In genomic region chr10:62853710-62854109, GRCh38 we compare ENCODE assay signal across 11 cellular contexts. TPM values are rescaled to one million over a fixed set of nuclear protein-coding genes. Genes with fewer than 3 reads are reported as not detected.
A peak's percentile ranks its signal among the peaks of the same experiment; 100 is the strongest.
DNase-seq lines count a peak whose midpoint lies in the region; ATAC-seq and TF ChIP-seq lines count a peak whose summit lies in the region.
"Had no signal": no experiment of that assay in that cellular context is flagged by ENCODE, and none has a peak within 500 bp of the region (broad histone marks: within the 10 kb centered on the region; RNA-seq: fewer than 3 reads in every experiment).

No MANE protein-coding gene starts in this region.

- peak in 2 of 5 donors; percentile 1 to 5 for DNase-seq in CD8-positive, alpha-beta memory T cell
- DNase-seq in SKM-1 treated with dmso at 0.1 percent for 144 hours (lab: John Stamatoyannopoulos, UW; ENCODE audit: unreplicated experiment) (peak; percentile 67), naive B cell (no peak), Right ventricle myocardium superior (no peak), ascending aorta (ENCODE audit: low spot score in 2 of 2) (no peak), Caco-2 (no peak)
- DNase-seq: DMS79, foreskin fibroblast, NCI-H2171 treated with DMSO at 0.1 percent for 48 hours had no signal

- H3K27me3 ChIP-seq in CD8-positive, alpha-beta memory T cell (ENCODE audit: insufficient read depth, low read length, poor library complexity, severe bottlenecking) = no peaks in the 10 kb centered on the region
- H3K27me3 ChIP-seq in ascending aorta = no peaks in the 10 kb centered on the region
- no peaks in the 10 kb centered on the region for H3K27me3 ChIP-seq in Caco-2 (replicated peaks; ENCODE audit: control insufficient read depth, insufficient read depth, low read length)

- POLR2A ChIA-PET in CD8-positive, alpha-beta memory T cell (lab: Charles Lee) = no interaction called here
- POLR2A ChIA-PET in Caco-2 (lab: Charles Lee) = interaction anchor here (0.6 kb wide), 1 partner anchor 119 kb away, joined by 3 read pairs; no protein-coding TSS in a partner anchor

- H3K27ac ChIP-seq in CD8-positive, alpha-beta memory T cell (ENCODE audit: low read depth, low read length) = no peak overlapping the region
- H3K27ac ChIP-seq in ascending aorta = no peak overlapping the region

- TF ChIP-seq CTCF in ascending aorta (IDR thresholded peaks at IDR 0.05) (no peak), Caco-2 (IDR thresholded peaks at IDR 0.05; ENCODE audit: insufficient read depth in 1 of 2, low read depth in 1 of 2, low read length in 1 of 2, severe bottlenecking in 1 of 2, unreplicated experiment in 1 of 2) (no peak)

- ATAC-seq in GM21515 (IDR thresholded peaks at IDR 0.05; ENCODE audit: unreplicated experiment) (peak; percentile 27), naive B cell (ENCODE audit: low read depth in 2 of 2) (no peak), Right ventricle myocardium superior (ENCODE audit: poor library complexity) (no peak), GM18858 (IDR thresholded peaks at IDR 0.05; ENCODE audit: unreplicated experiment) (no peak)

- CTCF ChIA-PET in CD8-positive, alpha-beta memory T cell (lab: Charles Lee) = interaction anchor here (0.7 to 1.8 kb wide), 2 partner anchors 28 to 37 kb away, joined by 3 to 6 read pairs; partner anchors contain the start of gene EGR2
- CTCF ChIA-PET in Caco-2 (lab: Charles Lee) = interaction anchor here (0.9 kb wide), 1 partner anchor 36 kb away, joined by 3 read pairs; no protein-coding TSS in a partner anchor

- H3K36me3 ChIP-seq in CD8-positive, alpha-beta memory T cell (ENCODE audit: insufficient read depth, low read length) = no peaks in the 10 kb centered on the region
- H3K36me3 ChIP-seq in ascending aorta = no peaks in the 10 kb centered on the region
- H3K36me3 ChIP-seq in Caco-2 (ENCODE audit: control insufficient read depth, insufficient read depth, low read length) = no peaks in the 10 kb centered on the region

- intact Hi-C loops in Right ventricle myocardium superior (cut with DNase I) = no loop called here
- intact Hi-C loops in ascending aorta (cut with DNase I) = no loop called here
- intact Hi-C loops in Caco-2 (cut with micrococcal nuclease; ENCODE audit: unreplicated experiment) = no loop called here

- H3K4me1 Mint-ChIP-seq in CD8-positive, alpha-beta memory T cell = peaks cover 56 to 66% (median 59%) of the 10 kb centered on the region in 3 donors
- H3K4me1 Mint-ChIP-seq in naive B cell (peaks cover 35 to 56% (median 41%) of the 10 kb centered on the region in 3 donors), Caco-2 (ENCODE audit: low read depth, unreplicated experiment) (no peaks in the 10 kb centered on the region)

- H3K4me3 Mint-ChIP-seq in CD8-positive, alpha-beta memory T cell = peak overlapping the region in 6 of 7 donors; percentile 53 to 71 (median 68)
- H3K4me3 Mint-ChIP-seq in naive B cell (peak overlapping the region in 5 of 8 donors; percentile 36 to 67 (median 59)), Caco-2 (ENCODE audit: unreplicated experiment) (no peak overlapping the region)

- BruUV-seq in Caco-2 (replicated peaks; lab: Mats Ljungman, UMichigan) = no TSS peak

- peaks cover 0 to 4% (median 2%) of the 10 kb centered on the region in 5 donors for H3K9me3 Mint-ChIP-seq in CD8-positive, alpha-beta memory T cell
- H3K9me3 Mint-ChIP-seq in naive B cell (peaks cover 0 to 3% (median under 1%) of the 10 kb centered on the region in 7 donors), Caco-2 (ENCODE audit: unreplicated experiment) (no peaks in the 10 kb centered on the region)

- peaks cover 0 to 5% (median 3%) of the 10 kb centered on the region in 3 donors for H3K36me3 Mint-ChIP-seq in CD8-positive, alpha-beta memory T cell
- no peaks in the 10 kb centered on the region for H3K36me3 Mint-ChIP-seq in naive B cell
- no peaks in the 10 kb centered on the region for H3K36me3 Mint-ChIP-seq in Caco-2 (ENCODE audit: insufficient read depth, unreplicated experiment)

- no peaks in the 10 kb centered on the region for H3K9me3 ChIP-seq in CD8-positive, alpha-beta memory T cell (ENCODE audit: low read length)
- H3K9me3 ChIP-seq in ascending aorta (no peaks in the 10 kb centered on the region), Caco-2 (no peaks in the 10 kb centered on the region)

- H3K27ac Mint-ChIP-seq in CD8-positive, alpha-beta memory T cell = peak overlapping the region in 7 of 8 donors; percentile 2 to 83 (median 67)
- H3K27ac Mint-ChIP-seq in naive B cell = peak overlapping the region in 2 of 6 donors; percentile 13 to 40
- H3K27ac Mint-ChIP-seq in Caco-2 (ENCODE audit: unreplicated experiment) = no peak overlapping the region

- no peak overlapping the region for H3K4me3 ChIP-seq in CD8-positive, alpha-beta memory T cell (ENCODE audit: low read length)
- H3K4me3 ChIP-seq in ascending aorta (no peak overlapping the region), Caco-2 (ENCODE audit: low read depth, low read length) (no peak overlapping the region)

- peaks cover 23% of the 10 kb centered on the region for H3K4me1 ChIP-seq in CD8-positive, alpha-beta memory T cell (ENCODE audit: insufficient read depth, low read length)
- no peaks in the 10 kb centered on the region for H3K4me1 ChIP-seq in ascending aorta
- no peaks in the 10 kb centered on the region for H3K4me1 ChIP-seq in Caco-2

- H3K27me3 Mint-ChIP-seq in CD8-positive, alpha-beta memory T cell = no peaks in the 10 kb centered on the region
- H3K27me3 Mint-ChIP-seq in naive B cell = no peaks in the 10 kb centered on the region
- peaks cover 22% of the 10 kb centered on the region for H3K27me3 Mint-ChIP-seq in Caco-2 (ENCODE audit: insufficient read depth, unreplicated experiment)

RNA-seq across cellular contexts. Expression of gene EGR2, which starts 37.5 kb away (rescaled TPM):
- total RNA-seq in CD8-positive, alpha-beta memory T cell = 10 to 100 TPM; 87.8 to 89.9 TPM
- polyA plus RNA-seq in CD8-positive, alpha-beta memory T cell = not detected
- 1 to 10 TPM; 1.7 to 8.6 (median 3.5) TPM for polyA plus RNA-seq in naive B cell (ENCODE audit: low read depth in 6 of 6)
- 0.19 TPM for total RNA-seq in Right ventricle myocardium superior
- 11.9 TPM for total RNA-seq in ascending aorta
- 0.30 and 0.61 TPM in 2 replicates for total RNA-seq in Caco-2 (2022)

RNA-seq across cellular contexts. Expression of gene ADO, which starts 49.2 kb away (rescaled TPM):
- 10 to 100 TPM; 38.4 to 39.4 TPM for total RNA-seq in CD8-positive, alpha-beta memory T cell
- 2.8 TPM for polyA plus RNA-seq in CD8-positive, alpha-beta memory T cell
- 1 to 10 TPM; 1.4 to 4.9 (median 3.8) TPM for polyA plus RNA-seq in naive B cell (ENCODE audit: low read depth in 6 of 6)
- total RNA-seq in Right ventricle myocardium superior (16.0 TPM), ascending aorta (22.1 TPM), Caco-2 (2022) (31.3 and 34.1 TPM in 2 replicates)
